1 cellular context compared by ENCODE assay signal in the genomic region with DNA sequence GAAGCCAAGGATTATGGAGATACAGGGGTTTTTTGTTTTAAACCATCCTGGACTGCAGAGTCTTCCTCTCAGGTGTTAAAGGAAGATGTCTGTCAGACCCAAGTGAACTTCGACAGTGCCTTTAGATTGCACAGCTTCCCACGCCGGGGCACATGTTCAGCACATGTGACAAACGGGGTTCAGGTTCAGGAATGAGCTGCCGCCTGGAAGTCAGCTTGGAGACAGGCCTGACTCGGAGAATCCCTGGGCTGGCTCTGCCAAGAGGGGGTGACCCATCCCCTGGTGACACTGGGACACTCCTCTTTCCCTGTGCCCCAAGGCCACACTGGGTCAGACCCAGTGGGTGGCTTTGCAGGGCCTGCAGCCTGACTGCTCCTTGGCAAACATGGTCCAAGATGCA.
A peak's percentile ranks its signal among the peaks of the same experiment; 100 is the strongest.
TF ChIP-seq lines count a peak whose summit lies in the region.

No MANE protein-coding gene starts in this region.

TF ChIP-seq in HepG2, 621 proteins besides CTCF, POLR2A, EP300 and RAD21 (continued from another document):
- TF ChIP-seq, protein P1, sequence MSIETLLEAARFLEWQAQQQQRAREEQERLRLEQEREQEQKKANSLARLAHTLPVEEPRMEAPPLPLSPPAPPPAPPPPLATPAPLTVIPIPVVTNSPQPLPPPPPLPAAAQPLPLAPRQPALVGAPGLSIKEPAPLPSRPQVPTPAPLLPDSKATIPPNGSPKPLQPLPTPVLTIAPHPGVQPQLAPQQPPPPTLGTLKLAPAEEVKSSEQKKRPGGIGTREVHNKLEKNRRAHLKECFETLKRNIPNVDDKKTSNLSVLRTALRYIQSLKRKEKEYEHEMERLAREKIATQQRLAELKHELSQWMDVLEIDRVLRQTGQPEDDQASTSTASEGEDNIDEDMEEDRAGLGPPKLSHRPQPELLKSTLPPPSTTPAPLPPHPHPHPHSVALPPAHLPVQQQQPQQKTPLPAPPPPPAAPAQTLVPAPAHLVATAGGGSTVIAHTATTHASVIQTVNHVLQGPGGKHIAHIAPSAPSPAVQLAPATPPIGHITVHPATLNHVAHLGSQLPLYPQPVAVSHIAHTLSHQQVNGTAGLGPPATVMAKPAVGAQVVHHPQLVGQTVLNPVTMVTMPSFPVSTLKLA (IDR thresholded peaks at IDR 0.05), result peak; percentile 71
- TF ChIP-seq, protein P2, sequence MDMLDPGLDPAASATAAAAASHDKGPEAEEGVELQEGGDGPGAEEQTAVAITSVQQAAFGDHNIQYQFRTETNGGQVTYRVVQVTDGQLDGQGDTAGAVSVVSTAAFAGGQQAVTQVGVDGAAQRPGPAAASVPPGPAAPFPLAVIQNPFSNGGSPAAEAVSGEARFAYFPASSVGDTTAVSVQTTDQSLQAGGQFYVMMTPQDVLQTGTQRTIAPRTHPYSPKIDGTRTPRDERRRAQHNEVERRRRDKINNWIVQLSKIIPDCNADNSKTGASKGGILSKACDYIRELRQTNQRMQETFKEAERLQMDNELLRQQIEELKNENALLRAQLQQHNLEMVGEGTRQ (IDR thresholded peaks at IDR 0.05; ENCODE audit: low read depth, low read length), result no peak
- TF ChIP-seq, protein P2 (CRISPR knock-in tag; IDR thresholded peaks at IDR 0.05; ENCODE audit: borderline replicate concordance), result no peak
